In genomic region chr9:115923903-115924668, GRCh38 we compare ENCODE assay signal across 11 cellular contexts.
DNase-seq lines count a peak whose midpoint lies in the region; ATAC-seq and TF ChIP-seq lines count a peak whose summit lies in the region.
"Had no signal": no experiment of that assay in that cellular context is flagged by ENCODE, and none has a peak within 500 bp of the region (broad histone marks: within the 10 kb centered on the region; RNA-seq: fewer than 3 reads in every experiment).

No MANE protein-coding gene starts in this region.

- H3K36me3 ChIP-seq in suprapubic skin (no peaks in the 10 kb centered on the region), thyroid gland (no peaks in the 10 kb centered on the region)

- H3K27ac ChIP-seq in suprapubic skin (no peak overlapping the region), thyroid gland (no peak overlapping the region)

- 63% methylated on average over 5 of the region's 5 CpGs for WGBS in suprapubic skin
- 58 to 60% methylated on average over 5 of the region's 5 CpGs for WGBS in thyroid gland, 2 donors

- H3K27me3 ChIP-seq in suprapubic skin (no peaks in the 10 kb centered on the region), thyroid gland (no peaks in the 10 kb centered on the region)

- H3K4me3 ChIP-seq in fibroblast of villous mesenchyme (ENCODE audit: low read depth, low read length) (no peak overlapping the region), suprapubic skin (no peak overlapping the region), thyroid gland (replicated peaks in 1 of 3) (no peak overlapping the region)

- DNase-seq in GM04504 (ENCODE audit: low read depth) (peak; percentile 51), fibroblast of villous mesenchyme (ENCODE audit: low read depth) (peak; percentile 99), pulmonary artery endothelial cell (ENCODE audit: low read depth, low spot score) (peak; percentile 13), suprapubic skin (ENCODE audit: low spot score in 2 of 2) (no peak), left colon (no peak), thyroid gland (no peak)
- DNase-seq: activated CD4-positive, alpha-beta T cell treated with anti-CD3 and anti-CD28 coated beads for 1 hour; hypothalamus; NCI-H524 treated with DMSO at 0.1 percent for 48 hours had no signal

- H3K4me1 ChIP-seq in suprapubic skin, result no peaks in the 10 kb centered on the region
- H3K4me1 ChIP-seq in thyroid gland, result no peaks in the 10 kb centered on the region

- TF ChIP-seq CTCF in fibroblast of villous mesenchyme (IDR thresholded peaks at IDR 0.05; ENCODE audit: insufficient read depth, low read depth, low read length) (no peak), suprapubic skin (IDR thresholded peaks at IDR 0.05) (no peak), thyroid gland (IDR thresholded peaks at IDR 0.05) (no peak)

- no peak for TF ChIP-seq EP300 in suprapubic skin (IDR thresholded peaks at IDR 0.05)

- TF ChIP-seq POLR2A in suprapubic skin (IDR thresholded peaks at IDR 0.05) (no peak), thyroid gland (IDR thresholded peaks at IDR 0.05) (no peak)

- H3K9me3 ChIP-seq in suprapubic skin (no peaks in the 10 kb centered on the region), thyroid gland (no peaks in the 10 kb centered on the region)

- intact Hi-C loops in left colon (cut with DNase I, micrococcal nuclease) (no loop called here), thyroid gland (cut with DNase I) (no loop called here)

- ATAC-seq in SK-N-SH treated with all-trans-retinoic acid at 6 μM for 48 hours, result peak; percentile 58; the same call in 1 of the 3 replicates
- no peak for ATAC-seq in left colon
- no peak for ATAC-seq in HG03457 (IDR thresholded peaks at IDR 0.05; ENCODE audit: unreplicated experiment)

TF ChIP-seq in SK-N-SH treated with all-trans-retinoic acid at 6 μM for 48 hours, 23 proteins besides CTCF, POLR2A, EP300 and RAD21:
- TF ChIP-seq ZC3H10 (CRISPR knock-in tag; IDR thresholded peaks at IDR 0.05) (no peak), ISL1 (CRISPR knock-in tag; IDR thresholded peaks at IDR 0.05) (peak; percentile 83), ZNF8 (CRISPR knock-in tag; IDR thresholded peaks at IDR 0.05) (no peak)

Comparison
In these comparisons a context has a peak if more than half of its experiments do, and no peak if none do; other contexts are left out.
1. DNase-seq: peak in GM04504 (single experiment), fibroblast of villous mesenchyme (single experiment) and pulmonary artery endothelial cell (single experiment); none in suprapubic skin (0 of 2), left colon (0 of 2) and thyroid gland (0 of 2).